ENCODE assay signal across 11 cellular contexts in genomic region chr17:28712705-28713415, GRCh38. TPM values are rescaled to one million over a fixed set of nuclear protein-coding genes. Genes with fewer than 3 reads are reported as not detected.
DNase-seq lines count a peak whose midpoint lies in the region; ATAC-seq, FAIRE-seq and TF ChIP-seq lines count a peak whose summit lies in the region.
"Had no signal": no experiment of that assay in that cellular context is flagged by ENCODE, and none has a peak within 500 bp of the region (broad histone marks: within the 10 kb centered on the region; RNA-seq: fewer than 3 reads in every experiment).

No MANE protein-coding gene starts in this region.

- peaks cover 13% of the 10 kb centered on the region for H3K4me1 Mint-ChIP-seq in glutamatergic neuron (ENCODE audit: low read depth, unreplicated experiment)

- no peak for DNase-seq in HepG2 (ENCODE audit: low spot score)
- DNase-seq in right lobe of liver = no peak
- DNase-seq in glutamatergic neuron = no peak
- no peak for DNase-seq in stimulated activated CD4-positive, alpha-beta T cell treated with anti-CD3 and anti-CD28 coated beads, Interleukin-2, amount 100 ng/mL, for 24 hours
- DNase-seq: BE2C, NCI-H187, SJCRH30 had no signal

- no peaks in the 10 kb centered on the region for H3K79me2 ChIP-seq in HepG2 (ENCODE audit: insufficient read depth, low read length)

- no peak overlapping the region; the same call in 1 of the 2 replicates for H3K4me2 ChIP-seq in HepG2 (ENCODE audit: low read depth, low read length)

- H3K27ac ChIP-seq in HepG2 (ENCODE audit: extremely low read length, insufficient read depth, low read length) = no peak overlapping the region
- no peak overlapping the region for H3K27ac ChIP-seq in right lobe of liver
- peak overlapping the region in 2 of 4 donors; percentile 97 for H3K27ac ChIP-seq in gastroesophageal sphincter
- H3K27ac ChIP-seq: SJCRH30 had no signal

- peak overlapping the region; percentile 94 for H3K4me3 Mint-ChIP-seq in glutamatergic neuron (ENCODE audit: unreplicated experiment)

- no TSS peak for BruUV-seq in HepG2 (replicated peaks; lab: Mats Ljungman, UMichigan)

- H2AFZ ChIP-seq in HepG2 (ENCODE audit: low read length) = no peak overlapping the region

- H3K36me3 ChIP-seq in HepG2 (replicated peaks in 1 of 2; ENCODE audit: control insufficient read depth in 1 of 2, insufficient read depth in 2 of 2, low read length in 2 of 2) = no peaks in the 10 kb centered on the region
- H3K36me3 ChIP-seq in right lobe of liver = no peaks in the 10 kb centered on the region
- peaks cover 0 to 33% of the 10 kb centered on the region in 2 donors for H3K36me3 ChIP-seq in gastroesophageal sphincter
- H3K36me3 ChIP-seq: BE2C had no signal

- TF ChIP-seq RAD21 in HepG2 (CRISPR knock-in tag; IDR thresholded peaks at IDR 0.05) = no peak

- no peaks in the 10 kb centered on the region for H4K20me1 ChIP-seq in HepG2 (ENCODE audit: insufficient read depth, low read length)

- ATAC-seq in HepG2 (no peak), right lobe of liver (no peak), gastroesophageal sphincter (no peak), HG02970 (IDR thresholded peaks at IDR 0.05; ENCODE audit: low FRiP score, unreplicated experiment) (no peak)

- intact Hi-C loops in HepG2 (cut with micrococcal nuclease; ENCODE audit: unreplicated experiment) = no loop called here
- intact Hi-C loops in right lobe of liver (cut with DNase I) = no loop called here

- H3K27ac Mint-ChIP-seq in glutamatergic neuron (ENCODE audit: unreplicated experiment) = peak overlapping the region; percentile 100

- FAIRE-seq in HepG2 (lab: Jason Lieb, UNC) = no peak
- FAIRE-seq: islet of Langerhans had no signal

- in situ Hi-C loops in HepG2 (cut with HindIII; ENCODE audit: extremely low pct_ligation_motif_present, low pct_unique_long_range_greater_than_20kb) = no loop called here

- POLR2A ChIA-PET in HepG2 (lab: Yijun Ruan, JAX) = interaction anchor here (3.5 to 10.1 kb wide), 3 partner anchors 12 to 15 kb away, joined by 19 to 145 read pairs (median 45); partner anchors contain the start of genes NEK8 and TLCD1

- TF ChIP-seq EP300 in HepG2 (IDR thresholded peaks at IDR 0.05; ENCODE audit: low read depth in 2 of 2, low read length in 2 of 2) (no peak), HepG2 (CRISPR knock-in tag; IDR thresholded peaks at IDR 0.05; ENCODE audit: borderline replicate concordance) (no peak), gastroesophageal sphincter (IDR thresholded peaks at IDR 0.05) (no peak)

- H3K27me3 Mint-ChIP-seq in glutamatergic neuron (ENCODE audit: unreplicated experiment) = peaks cover 16% of the 10 kb centered on the region

- 0 out of 2 replicates have a peak overlapping the region, but pooled peaks have one; percentile 2 for H3K9ac ChIP-seq in HepG2 (ENCODE audit: insufficient read depth, low read depth, low read length)

- 48% methylated on average over 7 of the region's 7 CpGs for WGBS in HepG2 (ENCODE audit: low lambda C conversion rate)
- 73% methylated on average over 4 of the region's 7 CpGs for WGBS in right lobe of liver (ENCODE audit: insufficient coverage, low coverage, low lambda C conversion rate, missing lambda C conversion rate)
- 59 to 100% methylated on average over 3 of the region's 7 CpGs for WGBS in gastroesophageal sphincter (ENCODE audit: low coverage in 1 of 2), 2 donors

- no peaks in the 10 kb centered on the region for H3K9me3 ChIP-seq in HepG2 (ENCODE audit: low read length)
- no peaks in the 10 kb centered on the region for H3K9me3 ChIP-seq in right lobe of liver
- no peaks in the 10 kb centered on the region for H3K9me3 ChIP-seq in gastroesophageal sphincter
- H3K9me3 ChIP-seq: BE2C, right atrium auricular region, SJCRH30 had no signal

- no peak for TF ChIP-seq POLR2A in HepG2 (IDR thresholded peaks at IDR 0.05; ENCODE audit: insufficient read depth in 1 of 2, low read depth in 2 of 2, low read length in 2 of 2)
- no peak for TF ChIP-seq POLR2A in right lobe of liver (IDR thresholded peaks at IDR 0.05)
- no peak for TF ChIP-seq POLR2A in gastroesophageal sphincter (IDR thresholded peaks at IDR 0.05)

- H3K27me3 ChIP-seq in HepG2 (ENCODE audit: control insufficient read depth in 1 of 2, insufficient read depth in 2 of 2, low read length in 2 of 2) (peaks cover 2 to 3% of the 10 kb centered on the region in 2 experiments; a peak in 2 of 5 replicates), right lobe of liver (no peaks in the 10 kb centered on the region), gastroesophageal sphincter (no peaks in the 10 kb centered on the region)
- H3K27me3 ChIP-seq: BE2C, right atrium auricular region, SJCRH30 had no signal

- TF ChIP-seq CTCF in HepG2 (CRISPR knock-in tag; IDR thresholded peaks at IDR 0.05) = no peak
- TF ChIP-seq CTCF in right lobe of liver (IDR thresholded peaks at IDR 0.05) = no peak
- no peak for TF ChIP-seq CTCF in glutamatergic neuron (IDR thresholded peaks at IDR 0.05; ENCODE audit: partially characterized antibody, unreplicated experiment)
- TF ChIP-seq CTCF in gastroesophageal sphincter (IDR thresholded peaks at IDR 0.05) = no peak

- H3K9me3 Mint-ChIP-seq in glutamatergic neuron (ENCODE audit: unreplicated experiment) = peaks cover 14% of the 10 kb centered on the region

- 0 out of 6 replicates have a peak overlapping the region, but pooled peaks of 1 of the 3 experiments have one; percentile 4 for H3K4me3 ChIP-seq in HepG2 (replicated peaks in 1 of 3; ENCODE audit: insufficient read depth in 1 of 3, low read depth in 2 of 3, low read length in 3 of 3)
- H3K4me3 ChIP-seq in right lobe of liver = no peak overlapping the region
- no peak overlapping the region for H3K4me3 ChIP-seq in gastroesophageal sphincter
- H3K4me3 ChIP-seq: SJCRH30 had no signal

- H3K36me3 Mint-ChIP-seq in glutamatergic neuron (ENCODE audit: unreplicated experiment) = peaks cover 4% of the 10 kb centered on the region

- CTCF ChIA-PET in HepG2 (lab: Yijun Ruan, JAX; ENCODE audit: low intra/inter-chr PET ratio, low total read pairs) = interaction anchor here (0.6 kb wide), 1 partner anchor 37 kb away, joined by 3 read pairs; no protein-coding TSS in a partner anchor

- peaks cover 47% of the 10 kb centered on the region for H3K4me1 ChIP-seq in HepG2 (ENCODE audit: insufficient read depth, low read length)
- H3K4me1 ChIP-seq in right lobe of liver = peaks cover 0 to 10% (median 2%) of the 10 kb centered on the region in 4 donors
- H3K4me1 ChIP-seq in gastroesophageal sphincter = peaks cover 0 to 53% (median 13%) of the 10 kb centered on the region in 3 donors
- H3K4me1 ChIP-seq: BE2C had no signal

RNA-seq across cellular contexts. Expression of gene PROCA1, which starts 1.2 kb away (rescaled TPM):
- total RNA-seq in HepG2 (2016; rRNA removed; fragmentation: Illumina TruSeq; extraction: Trizol) = 0.31 and 0.73 TPM in 2 replicates
- 0.26 and 0.71 TPM in 2 replicates for total RNA-seq in HepG2 (2016; cell fraction: cytosol; rRNA removed; fragmentation: Illumina TruSeq; extraction: Trizol; ENCODE audit: low read depth)
- total RNA-seq in HepG2 (2016; cell fraction: insoluble cytoplasmic fraction; rRNA removed; fragmentation: Illumina TruSeq; extraction: Trizol) = 0.63 TPM in 1 of 2 replicates, not detected in the other
- total RNA-seq in HepG2 (2016; cell fraction: membrane; rRNA removed; fragmentation: Illumina TruSeq; extraction: Trizol) = 0.52 and 0.93 TPM in 2 replicates
- total RNA-seq in HepG2 (2016; cell fraction: nucleus; rRNA removed; fragmentation: Illumina TruSeq; extraction: Trizol) = 1.1 and 1.5 TPM in 2 replicates
- polyA plus RNA-seq in HepG2 (2011; rRNA removed) = 0.82 and 1.5 TPM in 2 replicates
- polyA plus RNA-seq in HepG2 (2011; cell fraction: cytosol; rRNA removed) = 0.66 and 0.71 TPM in 2 replicates
- polyA plus RNA-seq in HepG2 (2011; cell fraction: nucleus; rRNA removed) = 8.7 and 9.4 TPM in 2 replicates
- polyA plus RNA-seq in HepG2 (2012) = 0.89 and 1.1 TPM in 2 replicates
- 0.14 and 0.16 TPM in 2 replicates for polyA plus RNA-seq in HepG2 (2016; cell fraction: cytosol; fragmentation: Illumina TruSeq; extraction: Trizol; ENCODE audit: low read depth)
- 0.33 TPM in 2 replicates for polyA plus RNA-seq in HepG2 (2016; cell fraction: insoluble cytoplasmic fraction; fragmentation: Illumina TruSeq; extraction: Trizol; ENCODE audit: low read depth)
- polyA plus RNA-seq in HepG2 (2016; cell fraction: membrane; fragmentation: Illumina TruSeq; extraction: Trizol; ENCODE audit: low read depth) = 0.15 and 0.31 TPM in 2 replicates
- 4.4 and 5.4 TPM in 2 replicates for polyA plus RNA-seq in HepG2 (2016; cell fraction: nucleus; fragmentation: Illumina TruSeq; extraction: Trizol; ENCODE audit: insufficient read depth, low read depth)
- polyA minus RNA-seq in HepG2 (2011; rRNA and poly(A)+ RNA removed; ENCODE audit: low replicate concordance) = 1.5 and 5.1 TPM in 2 replicates
- 1.1 TPM in 1 of 2 replicates, not detected in the other for polyA minus RNA-seq in HepG2 (2011; cell fraction: cytosol; rRNA and poly(A)+ RNA removed)
- 1.1 and 3.2 TPM in 2 replicates for polyA minus RNA-seq in HepG2 (2011; cell fraction: nucleus; rRNA and poly(A)+ RNA removed)
- under 1 TPM in 5 of 6 experiments, not detected in 1; 0.18 to 0.97 (median 0.54) TPM for total RNA-seq in right lobe of liver
- 36.5 TPM for total RNA-seq in glutamatergic neuron (ENCODE audit: unreplicated experiment)
- total RNA-seq in gastroesophageal sphincter = 1 to 10 TPM in 2 of 4 donors, under 1 TPM in 1, not detected in 1; 0.40 to 1.9 (median 1.1) TPM

RNA-seq across cellular contexts. Expression of gene RAB34, which starts 4.8 kb away (rescaled TPM):
- total RNA-seq in HepG2 (2016; rRNA removed; fragmentation: Illumina TruSeq; extraction: Trizol) (0.49 TPM in 1 of 2 replicates, not detected in the other), right lobe of liver (10 to 100 TPM in 1 of 6 experiments, 1 to 10 TPM in 5; 2.5 to 12.5 (median 4.7) TPM), glutamatergic neuron (ENCODE audit: unreplicated experiment) (54.3 TPM), gastroesophageal sphincter (100 to 1,000 TPM; 185 to 219 (median 196) TPM)
- total RNA-seq in HepG2 (2016; cell fraction: cytosol; rRNA removed; fragmentation: Illumina TruSeq; extraction: Trizol; ENCODE audit: low read depth) = not detected in 2 replicates
- 0.17 TPM in 1 of 2 replicates, not detected in the other for total RNA-seq in HepG2 (2016; cell fraction: insoluble cytoplasmic fraction; rRNA removed; fragmentation: Illumina TruSeq; extraction: Trizol)
- total RNA-seq in HepG2 (2016; cell fraction: membrane; rRNA removed; fragmentation: Illumina TruSeq; extraction: Trizol) = 0.41 TPM in 1 of 2 replicates, not detected in the other
- not detected in 2 replicates for total RNA-seq in HepG2 (2016; cell fraction: nucleus; rRNA removed; fragmentation: Illumina TruSeq; extraction: Trizol)
- polyA plus RNA-seq in HepG2 (2011; rRNA removed) = not detected in 2 replicates
- 0.16 and 0.24 TPM in 2 replicates for polyA plus RNA-seq in HepG2 (2011; cell fraction: cytosol; rRNA removed)
- 0.31 and 0.50 TPM in 2 replicates for polyA plus RNA-seq in HepG2 (2011; cell fraction: nucleus; rRNA removed)
- polyA plus RNA-seq in HepG2 (2012) = not detected in 2 replicates
- not detected in 2 replicates for polyA plus RNA-seq in HepG2 (2016; cell fraction: cytosol; fragmentation: Illumina TruSeq; extraction: Trizol; ENCODE audit: low read depth)
- 0.43 TPM in 1 of 2 replicates, not detected in the other for polyA plus RNA-seq in HepG2 (2016; cell fraction: insoluble cytoplasmic fraction; fragmentation: Illumina TruSeq; extraction: Trizol; ENCODE audit: low read depth)
- polyA plus RNA-seq in HepG2 (2016; cell fraction: membrane; fragmentation: Illumina TruSeq; extraction: Trizol; ENCODE audit: low read depth) = not detected in 2 replicates
- polyA plus RNA-seq in HepG2 (2016; cell fraction: nucleus; fragmentation: Illumina TruSeq; extraction: Trizol; ENCODE audit: insufficient read depth, low read depth) = 1.2 TPM in 1 of 2 replicates, not detected in the other
- polyA minus RNA-seq in HepG2 (2011; rRNA and poly(A)+ RNA removed; ENCODE audit: low replicate concordance) = 0.36 and 236 TPM in 2 replicates
- 1.6 and 2.4 TPM in 2 replicates for polyA minus RNA-seq in HepG2 (2011; cell fraction: cytosol; rRNA and poly(A)+ RNA removed)
- polyA minus RNA-seq in HepG2 (2011; cell fraction: nucleus; rRNA and poly(A)+ RNA removed) = 0.52 and 0.62 TPM in 2 replicates

RNA-seq across cellular contexts. Expression of gene RPL23A, which starts 6.9 kb away (rescaled TPM):
- total RNA-seq in HepG2 (2016; rRNA removed; fragmentation: Illumina TruSeq; extraction: Trizol) (1,771 and 1,936 TPM in 2 replicates), right lobe of liver (100 to 1,000 TPM; 212 to 464 (median 362) TPM), glutamatergic neuron (ENCODE audit: unreplicated experiment) (627 TPM), gastroesophageal sphincter (100 to 1,000 TPM; 317 to 834 (median 683) TPM)
- 2,822 and 3,167 TPM in 2 replicates for total RNA-seq in HepG2 (2016; cell fraction: cytosol; rRNA removed; fragmentation: Illumina TruSeq; extraction: Trizol; ENCODE audit: low read depth)
- 1,674 and 1,907 TPM in 2 replicates for total RNA-seq in HepG2 (2016; cell fraction: insoluble cytoplasmic fraction; rRNA removed; fragmentation: Illumina TruSeq; extraction: Trizol)
- total RNA-seq in HepG2 (2016; cell fraction: membrane; rRNA removed; fragmentation: Illumina TruSeq; extraction: Trizol) = 3,777 and 4,030 TPM in 2 replicates
- 614 and 698 TPM in 2 replicates for total RNA-seq in HepG2 (2016; cell fraction: nucleus; rRNA removed; fragmentation: Illumina TruSeq; extraction: Trizol)
- polyA plus RNA-seq in HepG2 (2011; rRNA removed) = 1,550 and 1,876 TPM in 2 replicates
- polyA plus RNA-seq in HepG2 (2011; cell fraction: cytosol; rRNA removed) = 799 and 1,152 TPM in 2 replicates
- polyA plus RNA-seq in HepG2 (2011; cell fraction: nucleus; rRNA removed) = 254 and 402 TPM in 2 replicates
- polyA plus RNA-seq in HepG2 (2012) = 2,570 and 3,235 TPM in 2 replicates
- polyA plus RNA-seq in HepG2 (2016; cell fraction: cytosol; fragmentation: Illumina TruSeq; extraction: Trizol; ENCODE audit: low read depth) = 2,876 and 3,535 TPM in 2 replicates
- polyA plus RNA-seq in HepG2 (2016; cell fraction: insoluble cytoplasmic fraction; fragmentation: Illumina TruSeq; extraction: Trizol; ENCODE audit: low read depth) = 1,761 and 1,897 TPM in 2 replicates
- 3,540 and 3,833 TPM in 2 replicates for polyA plus RNA-seq in HepG2 (2016; cell fraction: membrane; fragmentation: Illumina TruSeq; extraction: Trizol; ENCODE audit: low read depth)
- 1,018 and 1,064 TPM in 2 replicates for polyA plus RNA-seq in HepG2 (2016; cell fraction: nucleus; fragmentation: Illumina TruSeq; extraction: Trizol; ENCODE audit: insufficient read depth, low read depth)
- polyA minus RNA-seq in HepG2 (2011; rRNA and poly(A)+ RNA removed; ENCODE audit: low replicate concordance) = 414 and 1,016 TPM in 2 replicates
- 538 and 592 TPM in 2 replicates for polyA minus RNA-seq in HepG2 (2011; cell fraction: cytosol; rRNA and poly(A)+ RNA removed)
- 303 and 433 TPM in 2 replicates for polyA minus RNA-seq in HepG2 (2011; cell fraction: nucleus; rRNA and poly(A)+ RNA removed)

RNA-seq across cellular contexts. Expression of gene TLCD1, which starts 13.2 kb away (rescaled TPM):
- 9.6 and 19.6 TPM in 2 replicates for total RNA-seq in HepG2 (2016; rRNA removed; fragmentation: Illumina TruSeq; extraction: Trizol)
- 10.7 and 11.5 TPM in 2 replicates for total RNA-seq in HepG2 (2016; cell fraction: cytosol; rRNA removed; fragmentation: Illumina TruSeq; extraction: Trizol; ENCODE audit: low read depth)
- total RNA-seq in HepG2 (2016; cell fraction: insoluble cytoplasmic fraction; rRNA removed; fragmentation: Illumina TruSeq; extraction: Trizol) = 10.3 and 16.0 TPM in 2 replicates
- 10.0 and 16.0 TPM in 2 replicates for total RNA-seq in HepG2 (2016; cell fraction: membrane; rRNA removed; fragmentation: Illumina TruSeq; extraction: Trizol)
- 9.9 and 10.3 TPM in 2 replicates for total RNA-seq in HepG2 (2016; cell fraction: nucleus; rRNA removed; fragmentation: Illumina TruSeq; extraction: Trizol)
- polyA plus RNA-seq in HepG2 (2011; rRNA removed) = 14.9 and 18.1 TPM in 2 replicates
- polyA plus RNA-seq in HepG2 (2011; cell fraction: cytosol; rRNA removed) = 20.9 and 25.5 TPM in 2 replicates
- 6.9 and 8.8 TPM in 2 replicates for polyA plus RNA-seq in HepG2 (2011; cell fraction: nucleus; rRNA removed)
- polyA plus RNA-seq in HepG2 (2012) = 10.5 and 12.7 TPM in 2 replicates
- polyA plus RNA-seq in HepG2 (2016; cell fraction: cytosol; fragmentation: Illumina TruSeq; extraction: Trizol; ENCODE audit: low read depth) = 11.3 and 18.1 TPM in 2 replicates
- polyA plus RNA-seq in HepG2 (2016; cell fraction: insoluble cytoplasmic fraction; fragmentation: Illumina TruSeq; extraction: Trizol; ENCODE audit: low read depth) = 10.2 and 11.3 TPM in 2 replicates
- 11.2 and 17.1 TPM in 2 replicates for polyA plus RNA-seq in HepG2 (2016; cell fraction: membrane; fragmentation: Illumina TruSeq; extraction: Trizol; ENCODE audit: low read depth)
- polyA plus RNA-seq in HepG2 (2016; cell fraction: nucleus; fragmentation: Illumina TruSeq; extraction: Trizol; ENCODE audit: insufficient read depth, low read depth) = 24.7 and 27.8 TPM in 2 replicates
- polyA minus RNA-seq in HepG2 (2011; rRNA and poly(A)+ RNA removed; ENCODE audit: low replicate concordance) = 20.6 and 67.0 TPM in 2 replicates
- polyA minus RNA-seq in HepG2 (2011; cell fraction: cytosol; rRNA and poly(A)+ RNA removed) = 5.7 and 8.6 TPM in 2 replicates
- polyA minus RNA-seq in HepG2 (2011; cell fraction: nucleus; rRNA and poly(A)+ RNA removed) = 6.7 TPM in 2 replicates
- total RNA-seq in right lobe of liver = 10 to 100 TPM in 1 of 6 experiments, 1 to 10 TPM in 5; 2.9 to 11.0 (median 7.0) TPM
- total RNA-seq in glutamatergic neuron (ENCODE audit: unreplicated experiment) = 8.2 TPM
- 1 to 10 TPM in 2 of 4 donors, not detected in 2; 1.1 to 2.8 TPM for total RNA-seq in gastroesophageal sphincter

RNA-seq across cellular contexts. Expression of gene NEK8, which starts 15.7 kb away (rescaled TPM):
- total RNA-seq in HepG2 (2016; rRNA removed; fragmentation: Illumina TruSeq; extraction: Trizol) (4.3 and 5.8 TPM in 2 replicates), right lobe of liver (1 to 10 TPM; 1.6 to 5.4 (median 3.2) TPM), glutamatergic neuron (ENCODE audit: unreplicated experiment) (5.9 TPM), gastroesophageal sphincter (1 to 10 TPM in 2 of 4 donors, under 1 TPM in 1, not detected in 1; 0.94 to 2.0 (median 1.8) TPM)
- 2.1 and 2.5 TPM in 2 replicates for total RNA-seq in HepG2 (2016; cell fraction: cytosol; rRNA removed; fragmentation: Illumina TruSeq; extraction: Trizol; ENCODE audit: low read depth)
- total RNA-seq in HepG2 (2016; cell fraction: insoluble cytoplasmic fraction; rRNA removed; fragmentation: Illumina TruSeq; extraction: Trizol) = 4.6 and 5.8 TPM in 2 replicates
- 2.2 and 2.8 TPM in 2 replicates for total RNA-seq in HepG2 (2016; cell fraction: membrane; rRNA removed; fragmentation: Illumina TruSeq; extraction: Trizol)
- 7.2 and 8.5 TPM in 2 replicates for total RNA-seq in HepG2 (2016; cell fraction: nucleus; rRNA removed; fragmentation: Illumina TruSeq; extraction: Trizol)
- 13.5 and 15.6 TPM in 2 replicates for polyA plus RNA-seq in HepG2 (2011; rRNA removed)
- 6.9 and 8.5 TPM in 2 replicates for polyA plus RNA-seq in HepG2 (2011; cell fraction: cytosol; rRNA removed)
- 30.2 and 33.0 TPM in 2 replicates for polyA plus RNA-seq in HepG2 (2011; cell fraction: nucleus; rRNA removed)
- 5.5 and 5.8 TPM in 2 replicates for polyA plus RNA-seq in HepG2 (2012)
- polyA plus RNA-seq in HepG2 (2016; cell fraction: cytosol; fragmentation: Illumina TruSeq; extraction: Trizol; ENCODE audit: low read depth) = 0.73 and 0.88 TPM in 2 replicates
- polyA plus RNA-seq in HepG2 (2016; cell fraction: insoluble cytoplasmic fraction; fragmentation: Illumina TruSeq; extraction: Trizol; ENCODE audit: low read depth) = 4.8 and 5.9 TPM in 2 replicates
- polyA plus RNA-seq in HepG2 (2016; cell fraction: membrane; fragmentation: Illumina TruSeq; extraction: Trizol; ENCODE audit: low read depth) = 1.9 and 2.3 TPM in 2 replicates
- polyA plus RNA-seq in HepG2 (2016; cell fraction: nucleus; fragmentation: Illumina TruSeq; extraction: Trizol; ENCODE audit: insufficient read depth, low read depth) = 20.8 and 23.8 TPM in 2 replicates
- 21.9 and 30.0 TPM in 2 replicates for polyA minus RNA-seq in HepG2 (2011; rRNA and poly(A)+ RNA removed; ENCODE audit: low replicate concordance)
- 1.8 and 2.3 TPM in 2 replicates for polyA minus RNA-seq in HepG2 (2011; cell fraction: cytosol; rRNA and poly(A)+ RNA removed)
- 18.7 and 19.6 TPM in 2 replicates for polyA minus RNA-seq in HepG2 (2011; cell fraction: nucleus; rRNA and poly(A)+ RNA removed)

Comparison
In these comparisons a context has a peak if more than half of its experiments do, and no peak if none do; other contexts are left out.
1. RNA of gene PROCA1, which starts 1.2 kb away (total RNA-seq): 36.5 TPM in glutamatergic neuron (single experiment); 0.40 to 1.9 TPM in gastroesophageal sphincter, 0.26 to 1.5 TPM in HepG2 and 0.18 to 0.97 TPM in right lobe of liver; every median in the first group is over 10 times any median in the second.